In genomic region chr2:60633615-60634014, GRCh38 we compare ENCODE assay signal across 1 cellular context.
A peak's percentile ranks its signal among the peaks of the same experiment; 100 is the strongest.
TF ChIP-seq lines count a peak whose summit lies in the region.

No MANE protein-coding gene starts in this region.

TF ChIP-seq in H1, 55 proteins besides CTCF, POLR2A, EP300 and RAD21 (continued from another document):
- TF ChIP-seq NANOG (IDR thresholded peaks at IDR 0.05; ENCODE audit: insufficient read depth, low read depth, low read length, poor library complexity, severe bottlenecking): peak; percentile 41
- no peak for TF ChIP-seq MAFK (IDR thresholded peaks at IDR 0.05; ENCODE audit: low read depth, low read length)
